Comparison of ENCODE assay signal across 12 cellular contexts in genomic region chr6:106199331-106199730, GRCh38.
A peak's percentile ranks its signal among the peaks of the same experiment; 100 is the strongest.
DNase-seq lines count a peak whose midpoint lies in the region; ATAC-seq, FAIRE-seq and TF ChIP-seq lines count a peak whose summit lies in the region.
"Had no signal": no experiment of that assay in that cellular context is flagged by ENCODE, and none has a peak within 500 bp of the region (broad histone marks: within the 10 kb centered on the region; RNA-seq: fewer than 3 reads in every experiment).

No MANE protein-coding gene starts in this region.

- H3K9me1 ChIP-seq in IMR-90 (ENCODE audit: insufficient read depth, low read length): no peaks in the 10 kb centered on the region; the same call in 1 of the 2 replicates
- H3K9me1 ChIP-seq in keratinocyte (ENCODE audit: control insufficient read depth, extremely low read depth, insufficient read depth, low read length): no peaks in the 10 kb centered on the region

- 0 out of 2 replicates have a peak overlapping the region, but pooled peaks have one; percentile 27 for H3K4ac ChIP-seq in IMR-90 (ENCODE audit: low read depth, low read length)

- TF ChIP-seq RAD21 in IMR-90 (IDR thresholded peaks at IDR 0.05; ENCODE audit: low read length): no peak

- no peaks in the 10 kb centered on the region for H3K9me3 Mint-ChIP-seq in astrocyte (ENCODE audit: unreplicated experiment)

- intact Hi-C loops in IMR-90 (cut with micrococcal nuclease): no loop called here
- intact Hi-C loops in head of caudate nucleus (cut with DNase I): no loop called here

- POLR2A ChIA-PET in IMR-90 (lab: Charles Lee; ENCODE audit: unreplicated experiment): no interaction called here

- H3K4me1 ChIP-seq in IMR-90 (ENCODE audit: control insufficient read depth, insufficient read depth, low read length) (peaks cover 1% of the 10 kb centered on the region; the same call in 1 of the 2 replicates), astrocyte (ENCODE audit: insufficient read depth, low read length) (peaks cover 5% of the 10 kb centered on the region), keratinocyte (ENCODE audit: control insufficient read depth, extremely low read depth, insufficient read depth, low read length) (peaks cover 29% of the 10 kb centered on the region)

- H3K27ac Mint-ChIP-seq in astrocyte (ENCODE audit: unreplicated experiment): no peak overlapping the region

- H3K4me2 ChIP-seq in IMR-90 (ENCODE audit: low read depth, low read length): no peak overlapping the region
- H3K4me2 ChIP-seq in astrocyte (ENCODE audit: low read length): no peak overlapping the region
- H3K4me2 ChIP-seq in keratinocyte (ENCODE audit: control insufficient read depth, extremely low read depth, insufficient read depth, low read depth, low read length): no peak overlapping the region

- H3K18ac ChIP-seq in IMR-90 (ENCODE audit: low read depth, low read length): peak overlapping the region; percentile 20; the same call in 1 of the 2 replicates

- 0 out of 2 replicates have a peak overlapping the region, but pooled peaks have one; percentile 33 for H3K23ac ChIP-seq in IMR-90 (ENCODE audit: low read depth, low read length)

- 0 out of 3 replicates have a peak overlapping the region, but pooled peaks have one; percentile 34 for H2BK15ac ChIP-seq in IMR-90 (ENCODE audit: low read depth, low read length)

- H4K91ac ChIP-seq in IMR-90 (ENCODE audit: insufficient read depth, low read depth, low read length): no peak overlapping the region

- FAIRE-seq in GM19239 (lab: Jason Lieb, UNC) (peak; percentile 47), astrocyte (lab: Jason Lieb, UNC) (no peak), keratinocyte (lab: Jason Lieb, UNC) (peak; percentile 23)

- H3K27me3 ChIP-seq in IMR-90 (ENCODE audit: control insufficient read depth, insufficient read depth, low read length): no peaks in the 10 kb centered on the region
- no peaks in the 10 kb centered on the region for H3K27me3 ChIP-seq in astrocyte (ENCODE audit: insufficient read depth, low read length)
- no peaks in the 10 kb centered on the region for H3K27me3 ChIP-seq in keratinocyte (ENCODE audit: control insufficient read depth, extremely low read depth, insufficient read depth, low read length)

- DNase-seq in GM19239 (ENCODE audit: insufficient read length, low spot score) (no peak), IMR-90 (no peak), astrocyte (ENCODE audit: low read depth) (no peak), keratinocyte (ENCODE audit: low read depth, low spot score) (no peak), head of caudate nucleus (no peak), KBM-7 (no peak)
- DNase-seq in activated CD4-positive, alpha-beta T cell treated with anti-CD3 and anti-CD28 coated beads, Interleukin-2, amount 50 U/mL, for 4 hours: no peak
- DNase-seq: CD4-positive, alpha-beta memory T cell; NCI-H1048; NCI-H146; NCI-H2081; NCI-H748 treated with DMSO at 0.1 percent for 48 hours had no signal

- H3K9me3 ChIP-seq in IMR-90 (ENCODE audit: control insufficient read depth, insufficient read depth, low read length) (no peaks in the 10 kb centered on the region), astrocyte (ENCODE audit: insufficient read depth, low read depth, low read length) (no peaks in the 10 kb centered on the region), keratinocyte (ENCODE audit: control insufficient read depth, low read depth, low read length) (no peaks in the 10 kb centered on the region)

- peak overlapping the region; percentile 43; the same call in 1 of the 2 replicates for H3K14ac ChIP-seq in IMR-90 (replicated peaks; ENCODE audit: low read depth, low read length)

- CTCF ChIA-PET in IMR-90 (lab: Yijun Ruan, JAX): interaction anchor here (0.5 kb wide), 1 partner anchor 16 kb away, joined by 3 read pairs; no protein-coding TSS in a partner anchor

- H3K4me1 Mint-ChIP-seq in astrocyte (ENCODE audit: low read depth, unreplicated experiment): peaks cover 29% of the 10 kb centered on the region

- H3K56ac ChIP-seq in IMR-90 (ENCODE audit: extremely low read depth, insufficient read depth, low read length): no peak overlapping the region

- H3K4me3 Mint-ChIP-seq in astrocyte (ENCODE audit: unreplicated experiment): no peak overlapping the region

- H2BK120ac ChIP-seq in IMR-90 (ENCODE audit: low read depth, low read length): peak overlapping the region; percentile 68

- WGBS in IMR-90 (ENCODE audit: extremely low coverage in 2 of 2, insufficient read length in 1 of 2), 2 experiments: no CpG with 5 or more reads among the region's 1 CpG

- H3K4me3 ChIP-seq in IMR-90 (ENCODE audit: insufficient read depth, low read depth, low read length): no peak overlapping the region
- no peak overlapping the region for H3K4me3 ChIP-seq in astrocyte (ENCODE audit: insufficient read depth, low read depth, low read length)
- H3K4me3 ChIP-seq in keratinocyte (ENCODE audit: control insufficient read depth in 2 of 3, extremely low read depth in 1 of 3, insufficient read depth in 2 of 3, low read depth in 1 of 3, low read length in 3 of 3): no peak overlapping the region

- BruUV-seq in IMR-90 (replicated peaks; lab: Mats Ljungman, UMichigan): no TSS peak

- H4K20me1 ChIP-seq in IMR-90 (ENCODE audit: insufficient read depth, low read length): no peaks in the 10 kb centered on the region
- H4K20me1 ChIP-seq in astrocyte (ENCODE audit: insufficient read depth, low read length): no peaks in the 10 kb centered on the region
- H4K20me1 ChIP-seq in keratinocyte (ENCODE audit: control insufficient read depth, extremely low read depth, insufficient read depth, low read length): no peaks in the 10 kb centered on the region

- H3K36me3 Mint-ChIP-seq in astrocyte (ENCODE audit: low read depth, unreplicated experiment): peaks cover 8% of the 10 kb centered on the region

- peak overlapping the region; percentile 75 for H2BK5ac ChIP-seq in IMR-90 (ENCODE audit: low read depth, low read length, poor library complexity, severe bottlenecking)

- H3K79me1 ChIP-seq in IMR-90 (ENCODE audit: low read depth in 1 of 2, low read length in 2 of 2): peaks cover 8 to 15% of the 10 kb centered on the region in 2 experiments; a peak in 3 of 4 replicates

- no peak overlapping the region for H2AK9ac ChIP-seq in IMR-90 (replicated peaks; ENCODE audit: low read depth, low read length, poor library complexity)

- no peak for TF ChIP-seq CTCF in IMR-90 (conservative IDR thresholded peaks at IDR 0.05; ENCODE audit: low read depth, low read length)
- no peak for TF ChIP-seq CTCF in astrocyte (IDR thresholded peaks at IDR 0.05; ENCODE audit: insufficient read depth, low read depth, low read length)
- TF ChIP-seq CTCF in keratinocyte (optimal IDR thresholded peaks at IDR 0.05 in 1 of 3, IDR thresholded peaks at IDR 0.05 in 1 of 3, conservative IDR thresholded peaks at IDR 0.05 in 1 of 3; ENCODE audit: extremely low read depth in 1 of 3, insufficient read depth in 2 of 3, low read length in 3 of 3): no peak

- dilution Hi-C loops in IMR-90 (cut with HindIII; ENCODE audit: low sequenced_read_pairs, unreplicated experiment): no loop called here
- dilution Hi-C loops in keratinocyte (cut with MboI; ENCODE audit: extremely low pct_ligation_motif_present, low sequenced_read_pairs): no loop called here

- no peak overlapping the region; the same call in 1 of the 2 replicates for H4K5ac ChIP-seq in IMR-90 (ENCODE audit: low read depth, low read length)

- H3K36me3 ChIP-seq in IMR-90 (ENCODE audit: control insufficient read depth, insufficient read depth, low read length): peaks cover 2% of the 10 kb centered on the region; the same call in 1 of the 2 replicates
- peaks cover 9% of the 10 kb centered on the region for H3K36me3 ChIP-seq in astrocyte (ENCODE audit: insufficient read depth, low read length)
- peaks cover 0 to 8% of the 10 kb centered on the region in 2 experiments for H3K36me3 ChIP-seq in keratinocyte (ENCODE audit: control insufficient read depth in 2 of 2, extremely low read depth in 1 of 2, insufficient read depth in 2 of 2, low read length in 2 of 2)

- H3K9ac ChIP-seq in IMR-90 (ENCODE audit: low read depth, low read length) (no peak overlapping the region), astrocyte (ENCODE audit: low read length) (no peak overlapping the region), keratinocyte (ENCODE audit: control insufficient read depth, extremely low read depth, insufficient read depth, low read length) (no peak overlapping the region)

- H3K27ac ChIP-seq in IMR-90 (ENCODE audit: insufficient read depth, low read length) (no peak overlapping the region), astrocyte (ENCODE audit: low read depth, low read length) (peak overlapping the region; percentile 68), keratinocyte (ENCODE audit: control insufficient read depth, insufficient read depth, low read length) (no peak overlapping the region)

- TF ChIP-seq POLR2A in IMR-90 (IDR thresholded peaks at IDR 0.05; ENCODE audit: low read depth, low read length): no peak

- H2BK20ac ChIP-seq in IMR-90 (ENCODE audit: low read depth, low read length): peak overlapping the region; percentile 66; the same call in 1 of the 2 replicates

- H3K27me3 Mint-ChIP-seq in astrocyte (ENCODE audit: low read depth, unreplicated experiment): no peaks in the 10 kb centered on the region
- H3K27me3 Mint-ChIP-seq: CD4-positive, alpha-beta memory T cell had no signal

- no peak overlapping the region for H2AFZ ChIP-seq in IMR-90 (replicated peaks; ENCODE audit: low read length, poor library complexity)
- no peak overlapping the region for H2AFZ ChIP-seq in astrocyte (ENCODE audit: low read depth, low read length)
- H2AFZ ChIP-seq in keratinocyte (ENCODE audit: control insufficient read depth, low read length): no peak overlapping the region

- 0 out of 4 replicates have a peak overlapping the region, but pooled peaks of 1 of the 2 experiments have one; percentile 35 for H4K8ac ChIP-seq in IMR-90 (ENCODE audit: low read depth in 2 of 2, low read length in 2 of 2)

- ATAC-seq in IMR-90 (ENCODE audit: low read depth): peak; percentile 21; the same call in 1 of the 2 replicates

- no peaks in the 10 kb centered on the region for H3K79me2 ChIP-seq in astrocyte (ENCODE audit: insufficient read depth, low read length)
- no peaks in the 10 kb centered on the region for H3K79me2 ChIP-seq in keratinocyte (ENCODE audit: control insufficient read depth, insufficient read depth, low read length)

- in situ Hi-C loops in IMR-90 (cut with MboI; ENCODE audit: low sequenced_read_pairs): no loop called here
- in situ Hi-C loops in KBM-7 (cut with MboI; ENCODE audit: low pct_unique_long_range_greater_than_20kb, low sequenced_read_pairs): no loop called here

- H2AK5ac ChIP-seq in IMR-90 (ENCODE audit: low read depth, low read length): no peak overlapping the region; the same call in 1 of the 2 replicates

TF ChIP-seq in IMR-90, 13 proteins besides CTCF, POLR2A, EP300 and RAD21 (continues in another document):
- TF ChIP-seq CEBPB (IDR thresholded peaks at IDR 0.05; ENCODE audit: low read depth, low read length): no peak; the same call in 1 of the 2 replicates
- no peak for TF ChIP-seq CHD1 (IDR thresholded peaks at IDR 0.05; ENCODE audit: low read depth, low read length)
